Comparison of ENCODE assay signal across 1 cellular context in the genomic region with DNA sequence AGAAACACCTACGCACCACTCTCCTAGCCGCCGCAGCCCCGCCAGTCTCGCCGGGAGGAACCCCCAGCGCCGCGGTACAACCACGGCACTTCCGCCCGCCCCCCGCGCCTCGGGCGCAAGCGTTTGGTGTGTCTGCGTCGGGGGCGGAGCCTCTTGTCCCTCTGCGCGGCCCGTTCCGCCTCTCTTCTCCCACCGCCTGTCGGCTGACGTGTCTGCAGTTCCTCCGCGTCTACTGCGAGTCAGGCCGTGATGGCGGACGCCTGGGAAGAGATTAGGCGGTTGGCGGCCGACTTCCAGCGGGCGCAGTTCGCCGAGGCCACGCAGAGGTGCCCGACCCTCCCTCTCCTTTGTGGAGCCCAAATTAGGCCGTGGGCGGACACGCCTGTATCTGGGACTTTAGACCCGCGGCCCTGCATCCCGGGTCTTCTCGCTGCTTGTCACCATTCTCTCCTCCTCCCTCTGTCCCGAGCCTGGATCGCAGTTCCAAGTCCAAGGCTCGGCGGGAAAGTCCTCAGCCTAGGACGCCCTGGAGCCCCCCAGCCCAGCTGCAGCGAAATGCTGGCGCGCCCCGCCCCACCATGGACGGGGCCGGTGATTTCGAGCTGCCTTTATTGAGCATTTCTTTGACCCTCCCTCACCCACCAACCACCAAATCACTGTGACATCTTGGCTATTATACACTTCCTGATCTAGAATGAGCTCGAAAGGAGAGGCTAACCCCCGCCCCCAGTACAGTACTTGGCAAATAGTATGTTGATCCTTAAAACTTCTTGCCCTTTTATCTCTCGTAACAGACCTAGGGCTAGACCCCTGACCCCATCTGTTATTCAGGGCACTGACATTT.
TF ChIP-seq lines count a peak whose summit lies in the region.

A gene (plus strand): TSS at position 182 of the 844 bp plus-strand sequence. CDS start 68 bp downstream, at position 250.

TF ChIP-seq in HEK293, 187 proteins besides CTCF, POLR2A, EP300 and RAD21 (continued from another document and continues in another):
- TF ChIP-seq, protein P1, sequence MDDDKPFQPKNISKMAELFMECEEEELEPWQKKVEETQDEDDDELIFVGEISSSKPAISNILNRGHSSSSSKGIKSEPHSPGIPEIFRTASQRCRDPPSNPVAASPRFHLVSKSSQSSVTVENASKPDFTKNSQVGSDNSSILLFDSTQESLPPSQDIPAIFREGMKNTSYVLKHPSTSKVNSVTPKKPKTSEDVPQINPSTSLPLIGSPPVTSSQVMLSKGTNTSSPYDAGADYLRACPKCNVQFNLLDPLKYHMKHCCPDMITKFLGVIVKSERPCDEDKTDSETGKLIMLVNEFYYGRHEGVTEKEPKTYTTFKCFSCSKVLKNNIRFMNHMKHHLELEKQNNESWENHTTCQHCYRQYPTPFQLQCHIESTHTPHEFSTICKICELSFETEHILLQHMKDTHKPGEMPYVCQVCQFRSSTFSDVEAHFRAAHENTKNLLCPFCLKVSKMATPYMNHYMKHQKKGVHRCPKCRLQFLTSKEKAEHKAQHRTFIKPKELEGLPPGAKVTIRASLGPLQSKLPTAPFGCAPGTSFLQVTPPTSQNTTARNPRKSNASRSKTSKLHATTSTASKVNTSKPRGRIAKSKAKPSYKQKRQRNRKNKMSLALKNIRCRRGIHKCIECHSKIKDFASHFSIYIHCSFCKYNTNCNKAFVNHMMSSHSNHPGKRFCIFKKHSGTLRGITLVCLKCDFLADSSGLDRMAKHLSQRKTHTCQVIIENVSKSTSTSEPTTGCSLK (tag by site-specific recombination; IDR thresholded peaks at IDR 0.05) = no peak
- TF ChIP-seq ZNF366 (tag by site-specific recombination; conservative IDR thresholded peaks at IDR 0.05) (peak; percentile 85), BCL11B (tag by site-specific recombination; IDR thresholded peaks at IDR 0.05; ENCODE audit: low read depth) (no peak), KLF7 (tag by site-specific recombination; IDR thresholded peaks at IDR 0.05; ENCODE audit: borderline replicate concordance) (no peak; the same call in 1 of the 2 replicates), ZNF571 (tag by site-specific recombination; IDR thresholded peaks at IDR 0.05) (no peak), ZNF16 (tag by site-specific recombination; IDR thresholded peaks at IDR 0.05; ENCODE audit: low read depth) (no peak), ZNF2 (tag by site-specific recombination; IDR thresholded peaks at IDR 0.05) (peak; percentile 92), ZNF24 (tag by site-specific recombination; IDR thresholded peaks at IDR 0.05) (peak; percentile 36; the same call in 1 of the 2 replicates), ZNF239 (tag by site-specific recombination; IDR thresholded peaks at IDR 0.05) (no peak), ZNF132 (tag by site-specific recombination; IDR thresholded peaks at IDR 0.05; ENCODE audit: borderline replicate concordance) (no peak), ZNF660 (tag by site-specific recombination; IDR thresholded peaks at IDR 0.05) (peak; percentile 68), ZNF677 (tag by site-specific recombination; IDR thresholded peaks at IDR 0.05) (no peak), ZNF514 (tag by site-specific recombination; IDR thresholded peaks at IDR 0.05) (no peak), WT1 (tag by site-specific recombination; IDR thresholded peaks at IDR 0.05) (0 out of 2 replicates have a peak, but pooled peaks have one; percentile 20), ZNF146 (tag by site-specific recombination; IDR thresholded peaks at IDR 0.05) (0 out of 2 replicates have a peak, but pooled peaks have one; percentile 7), ZFP3 (tag by site-specific recombination; IDR thresholded peaks at IDR 0.05; ENCODE audit: low read depth) (no peak), ZNF629 (tag by site-specific recombination; IDR thresholded peaks at IDR 0.05) (peak; percentile 83), ZNF221 (tag by site-specific recombination; IDR thresholded peaks at IDR 0.05; ENCODE audit: borderline replicate concordance) (no peak), ZSCAN23 (tag by site-specific recombination; IDR thresholded peaks at IDR 0.05) (no peak), ZNF354C (tag by site-specific recombination; IDR thresholded peaks at IDR 0.05; ENCODE audit: borderline replicate concordance, low read depth) (no peak), ZNF169 (tag by site-specific recombination; IDR thresholded peaks at IDR 0.05) (no peak), ZNF626 (tag by site-specific recombination; IDR thresholded peaks at IDR 0.05) (no peak), ZFP37 (tag by site-specific recombination; IDR thresholded peaks at IDR 0.05) (peak; percentile 97), BCL11A (tag by site-specific recombination; IDR thresholded peaks at IDR 0.05; ENCODE audit: low read depth) (no peak), ZNF112 (tag by site-specific recombination; IDR thresholded peaks at IDR 0.05) (no peak), ZNF10 (tag by site-specific recombination; IDR thresholded peaks at IDR 0.05) (no peak), GLIS1 (tag by site-specific recombination; IDR thresholded peaks at IDR 0.05) (peak; percentile 82), ZFHX2 (tag by site-specific recombination; conservative IDR thresholded peaks at IDR 0.05) (peak; percentile 78), ZNF558 (tag by site-specific recombination; IDR thresholded peaks at IDR 0.05) (no peak), ZNF324 (tag by site-specific recombination; IDR thresholded peaks at IDR 0.05) (peak; percentile 69; the same call in 1 of the 2 replicates), ZNF426 (tag by site-specific recombination; IDR thresholded peaks at IDR 0.05) (no peak), ZNF624 (tag by site-specific recombination; IDR thresholded peaks at IDR 0.05) (no peak), REPIN1 (tag by site-specific recombination; IDR thresholded peaks at IDR 0.05; ENCODE audit: low read depth) (0 out of 2 replicates have a peak, but pooled peaks have one; percentile 47), ZNF335 (tag by site-specific recombination; conservative IDR thresholded peaks at IDR 0.05) (peak; percentile 90)
- TF ChIP-seq, protein P2, sequence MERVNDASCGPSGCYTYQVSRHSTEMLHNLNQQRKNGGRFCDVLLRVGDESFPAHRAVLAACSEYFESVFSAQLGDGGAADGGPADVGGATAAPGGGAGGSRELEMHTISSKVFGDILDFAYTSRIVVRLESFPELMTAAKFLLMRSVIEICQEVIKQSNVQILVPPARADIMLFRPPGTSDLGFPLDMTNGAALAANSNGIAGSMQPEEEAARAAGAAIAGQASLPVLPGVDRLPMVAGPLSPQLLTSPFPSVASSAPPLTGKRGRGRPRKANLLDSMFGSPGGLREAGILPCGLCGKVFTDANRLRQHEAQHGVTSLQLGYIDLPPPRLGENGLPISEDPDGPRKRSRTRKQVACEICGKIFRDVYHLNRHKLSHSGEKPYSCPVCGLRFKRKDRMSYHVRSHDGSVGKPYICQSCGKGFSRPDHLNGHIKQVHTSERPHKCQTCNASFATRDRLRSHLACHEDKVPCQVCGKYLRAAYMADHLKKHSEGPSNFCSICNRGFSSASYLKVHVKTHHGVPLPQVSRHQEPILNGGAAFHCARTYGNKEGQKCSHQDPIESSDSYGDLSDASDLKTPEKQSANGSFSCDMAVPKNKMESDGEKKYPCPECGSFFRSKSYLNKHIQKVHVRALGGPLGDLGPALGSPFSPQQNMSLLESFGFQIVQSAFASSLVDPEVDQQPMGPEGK (tag by site-specific recombination; IDR thresholded peaks at IDR 0.05) = peak; percentile 94
- TF ChIP-seq, protein P3, sequence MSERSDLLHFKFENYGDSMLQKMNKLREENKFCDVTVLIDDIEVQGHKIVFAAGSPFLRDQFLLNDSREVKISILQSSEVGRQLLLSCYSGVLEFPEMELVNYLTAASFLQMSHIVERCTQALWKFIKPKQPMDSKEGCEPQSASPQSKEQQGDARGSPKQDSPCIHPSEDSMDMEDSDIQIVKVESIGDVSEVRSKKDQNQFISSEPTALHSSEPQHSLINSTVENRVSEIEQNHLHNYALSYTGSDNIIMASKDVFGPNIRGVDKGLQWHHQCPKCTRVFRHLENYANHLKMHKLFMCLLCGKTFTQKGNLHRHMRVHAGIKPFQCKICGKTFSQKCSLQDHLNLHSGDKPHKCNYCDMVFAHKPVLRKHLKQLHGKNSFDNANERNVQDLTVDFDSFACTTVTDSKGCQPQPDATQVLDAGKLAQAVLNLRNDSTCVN (tag by site-specific recombination; optimal IDR thresholded peaks at IDR 0.05) = peak; percentile 84
- TF ChIP-seq, protein P4, sequence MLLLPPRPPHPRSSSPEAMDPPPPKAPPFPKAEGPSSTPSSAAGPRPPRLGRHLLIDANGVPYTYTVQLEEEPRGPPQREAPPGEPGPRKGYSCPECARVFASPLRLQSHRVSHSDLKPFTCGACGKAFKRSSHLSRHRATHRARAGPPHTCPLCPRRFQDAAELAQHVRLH (tag by site-specific recombination; IDR thresholded peaks at IDR 0.05) = 0 out of 2 replicates have a peak, but pooled peaks have one; percentile 34
- TF ChIP-seq, protein P5, sequence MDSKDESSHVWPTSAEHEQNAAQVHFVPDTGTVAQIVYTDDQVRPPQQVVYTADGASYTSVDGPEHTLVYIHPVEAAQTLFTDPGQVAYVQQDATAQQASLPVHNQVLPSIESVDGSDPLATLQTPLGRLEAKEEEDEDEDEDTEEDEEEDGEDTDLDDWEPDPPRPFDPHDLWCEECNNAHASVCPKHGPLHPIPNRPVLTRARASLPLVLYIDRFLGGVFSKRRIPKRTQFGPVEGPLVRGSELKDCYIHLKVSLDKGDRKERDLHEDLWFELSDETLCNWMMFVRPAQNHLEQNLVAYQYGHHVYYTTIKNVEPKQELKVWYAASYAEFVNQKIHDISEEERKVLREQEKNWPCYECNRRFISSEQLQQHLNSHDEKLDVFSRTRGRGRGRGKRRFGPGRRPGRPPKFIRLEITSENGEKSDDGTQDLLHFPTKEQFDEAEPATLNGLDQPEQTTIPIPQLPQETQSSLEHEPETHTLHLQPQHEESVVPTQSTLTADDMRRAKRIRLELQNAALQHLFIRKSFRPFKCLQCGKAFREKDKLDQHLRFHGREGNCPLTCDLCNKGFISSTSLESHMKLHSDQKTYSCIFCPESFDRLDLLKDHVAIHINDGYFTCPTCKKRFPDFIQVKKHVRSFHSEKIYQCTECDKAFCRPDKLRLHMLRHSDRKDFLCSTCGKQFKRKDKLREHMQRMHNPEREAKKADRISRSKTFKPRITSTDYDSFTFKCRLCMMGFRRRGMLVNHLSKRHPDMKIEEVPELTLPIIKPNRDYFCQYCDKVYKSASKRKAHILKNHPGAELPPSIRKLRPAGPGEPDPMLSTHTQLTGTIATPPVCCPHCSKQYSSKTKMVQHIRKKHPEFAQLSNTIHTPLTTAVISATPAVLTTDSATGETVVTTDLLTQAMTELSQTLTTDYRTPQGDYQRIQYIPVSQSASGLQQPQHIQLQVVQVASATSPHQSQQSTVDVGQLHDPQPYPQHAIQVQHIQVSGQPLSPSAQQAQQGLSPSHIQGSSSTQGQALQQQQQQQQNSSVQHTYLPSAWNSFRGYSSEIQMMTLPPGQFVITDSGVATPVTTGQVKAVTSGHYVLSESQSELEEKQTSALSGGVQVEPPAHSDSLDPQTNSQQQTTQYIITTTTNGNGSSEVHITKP (tag by site-specific recombination; IDR thresholded peaks at IDR 0.05) = peak; percentile 95
- TF ChIP-seq, protein P6, sequence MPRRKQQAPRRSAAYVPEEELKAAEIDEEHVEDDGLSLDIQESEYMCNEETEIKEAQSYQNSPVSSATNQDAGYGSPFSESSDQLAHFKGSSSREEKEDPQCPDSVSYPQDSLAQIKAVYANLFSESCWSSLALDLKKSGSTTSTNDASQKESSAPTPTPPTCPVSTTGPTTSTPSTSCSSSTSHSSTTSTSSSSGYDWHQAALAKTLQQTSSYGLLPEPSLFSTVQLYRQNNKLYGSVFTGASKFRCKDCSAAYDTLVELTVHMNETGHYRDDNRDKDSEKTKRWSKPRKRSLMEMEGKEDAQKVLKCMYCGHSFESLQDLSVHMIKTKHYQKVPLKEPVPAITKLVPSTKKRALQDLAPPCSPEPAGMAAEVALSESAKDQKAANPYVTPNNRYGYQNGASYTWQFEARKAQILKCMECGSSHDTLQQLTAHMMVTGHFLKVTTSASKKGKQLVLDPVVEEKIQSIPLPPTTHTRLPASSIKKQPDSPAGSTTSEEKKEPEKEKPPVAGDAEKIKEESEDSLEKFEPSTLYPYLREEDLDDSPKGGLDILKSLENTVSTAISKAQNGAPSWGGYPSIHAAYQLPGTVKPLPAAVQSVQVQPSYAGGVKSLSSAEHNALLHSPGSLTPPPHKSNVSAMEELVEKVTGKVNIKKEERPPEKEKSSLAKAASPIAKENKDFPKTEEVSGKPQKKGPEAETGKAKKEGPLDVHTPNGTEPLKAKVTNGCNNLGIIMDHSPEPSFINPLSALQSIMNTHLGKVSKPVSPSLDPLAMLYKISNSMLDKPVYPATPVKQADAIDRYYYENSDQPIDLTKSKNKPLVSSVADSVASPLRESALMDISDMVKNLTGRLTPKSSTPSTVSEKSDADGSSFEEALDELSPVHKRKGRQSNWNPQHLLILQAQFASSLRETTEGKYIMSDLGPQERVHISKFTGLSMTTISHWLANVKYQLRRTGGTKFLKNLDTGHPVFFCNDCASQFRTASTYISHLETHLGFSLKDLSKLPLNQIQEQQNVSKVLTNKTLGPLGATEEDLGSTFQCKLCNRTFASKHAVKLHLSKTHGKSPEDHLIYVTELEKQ (tag by site-specific recombination; IDR thresholded peaks at IDR 0.05; ENCODE audit: borderline replicate concordance) = no peak
- TF ChIP-seq, protein P7, sequence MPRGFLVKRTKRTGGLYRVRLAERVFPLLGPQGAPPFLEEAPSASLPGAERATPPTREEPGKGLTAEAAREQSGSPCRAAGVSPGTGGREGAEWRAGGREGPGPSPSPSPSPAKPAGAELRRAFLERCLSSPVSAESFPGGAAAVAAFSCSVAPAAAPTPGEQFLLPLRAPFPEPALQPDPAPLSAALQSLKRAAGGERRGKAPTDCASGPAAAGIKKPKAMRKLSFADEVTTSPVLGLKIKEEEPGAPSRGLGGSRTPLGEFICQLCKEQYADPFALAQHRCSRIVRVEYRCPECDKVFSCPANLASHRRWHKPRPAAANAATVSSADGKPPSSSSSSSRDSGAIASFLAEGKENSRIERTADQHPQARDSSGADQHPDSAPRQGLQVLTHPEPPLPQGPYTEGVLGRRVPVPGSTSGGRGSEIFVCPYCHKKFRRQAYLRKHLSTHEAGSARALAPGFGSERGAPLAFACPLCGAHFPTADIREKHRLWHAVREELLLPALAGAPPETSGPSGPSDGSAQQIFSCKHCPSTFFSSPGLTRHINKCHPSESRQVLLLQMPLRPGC (tag by site-specific recombination; IDR thresholded peaks at IDR 0.05) = 0 out of 2 replicates have a peak, but pooled peaks have one; percentile 14
- TF ChIP-seq, protein P8, sequence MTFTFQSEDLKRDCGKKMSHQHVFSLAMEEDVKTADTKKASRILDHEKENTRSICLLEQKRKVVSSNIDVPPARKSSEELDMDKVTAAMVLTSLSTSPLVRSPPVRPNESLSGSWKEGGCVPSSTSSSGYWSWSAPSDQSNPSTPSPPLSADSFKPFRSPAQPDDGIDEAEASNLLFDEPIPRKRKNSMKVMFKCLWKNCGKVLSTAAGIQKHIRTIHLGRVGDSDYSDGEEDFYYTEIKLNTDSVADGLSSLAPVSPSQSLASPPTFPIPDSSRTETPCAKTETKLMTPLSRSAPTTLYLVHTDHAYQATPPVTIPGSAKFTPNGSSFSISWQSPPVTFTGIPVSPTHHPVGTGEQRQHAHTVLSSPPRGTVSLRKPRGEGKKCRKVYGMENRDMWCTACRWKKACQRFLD (tag by site-specific recombination; IDR thresholded peaks at IDR 0.05) = no peak
- TF ChIP-seq, protein P9, sequence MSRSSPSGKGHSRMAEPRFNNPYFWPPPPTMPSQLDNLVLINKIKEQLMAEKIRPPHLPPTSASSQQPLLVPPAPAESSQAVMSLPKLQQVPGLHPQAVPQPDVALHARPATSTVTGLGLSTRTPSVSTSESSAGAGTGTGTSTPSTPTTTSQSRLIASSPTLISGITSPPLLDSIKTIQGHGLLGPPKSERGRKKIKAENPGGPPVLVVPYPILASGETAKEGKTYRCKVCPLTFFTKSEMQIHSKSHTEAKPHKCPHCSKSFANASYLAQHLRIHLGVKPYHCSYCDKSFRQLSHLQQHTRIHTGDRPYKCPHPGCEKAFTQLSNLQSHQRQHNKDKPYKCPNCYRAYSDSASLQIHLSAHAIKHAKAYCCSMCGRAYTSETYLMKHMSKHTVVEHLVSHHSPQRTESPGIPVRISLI (tag by site-specific recombination; IDR thresholded peaks at IDR 0.05) = no peak
